Comparison of ENCODE assay signal across 1 cellular context in the genomic region with DNA sequence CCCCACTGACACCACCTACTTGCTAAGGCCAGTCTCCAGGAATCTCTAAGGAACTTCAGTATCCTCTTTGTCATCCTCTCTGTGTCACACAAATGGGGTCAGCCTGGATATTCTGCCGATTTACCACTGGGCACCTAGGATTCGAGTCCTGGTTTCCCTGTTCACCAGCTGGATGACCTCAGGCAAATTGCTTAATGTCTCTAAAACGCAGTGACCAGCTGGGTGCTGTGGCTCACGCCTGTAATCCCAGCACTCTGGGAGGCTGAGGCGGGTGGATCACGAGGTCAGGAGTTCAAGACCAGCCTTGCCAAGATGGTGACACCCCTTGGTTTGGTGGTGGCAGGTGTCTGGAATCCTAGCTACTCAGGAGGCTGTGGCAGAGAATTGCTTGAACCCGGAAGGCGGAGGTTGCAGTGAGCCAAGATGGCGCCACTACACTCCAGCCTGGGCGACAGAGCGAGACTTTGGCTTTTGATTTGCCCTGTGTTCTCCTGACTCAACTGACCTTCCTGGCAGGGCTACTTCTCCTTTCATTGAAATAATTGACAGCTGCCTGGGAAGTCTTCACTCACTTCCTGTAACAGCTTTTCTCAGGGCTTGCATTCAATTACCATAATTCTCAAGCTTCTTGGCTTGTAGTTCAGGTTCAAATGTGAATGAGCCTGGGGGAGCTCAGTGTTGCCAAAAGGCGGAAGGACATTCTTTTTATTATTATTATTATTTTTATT.
TF ChIP-seq lines count a peak whose summit lies in the region.

No MANE protein-coding gene starts in this region.

TF ChIP-seq in SK-N-SH treated with all-trans-retinoic acid at 6 μM for 48 hours, 23 proteins besides CTCF, POLR2A, EP300 and RAD21:
- TF ChIP-seq, protein P1, sequence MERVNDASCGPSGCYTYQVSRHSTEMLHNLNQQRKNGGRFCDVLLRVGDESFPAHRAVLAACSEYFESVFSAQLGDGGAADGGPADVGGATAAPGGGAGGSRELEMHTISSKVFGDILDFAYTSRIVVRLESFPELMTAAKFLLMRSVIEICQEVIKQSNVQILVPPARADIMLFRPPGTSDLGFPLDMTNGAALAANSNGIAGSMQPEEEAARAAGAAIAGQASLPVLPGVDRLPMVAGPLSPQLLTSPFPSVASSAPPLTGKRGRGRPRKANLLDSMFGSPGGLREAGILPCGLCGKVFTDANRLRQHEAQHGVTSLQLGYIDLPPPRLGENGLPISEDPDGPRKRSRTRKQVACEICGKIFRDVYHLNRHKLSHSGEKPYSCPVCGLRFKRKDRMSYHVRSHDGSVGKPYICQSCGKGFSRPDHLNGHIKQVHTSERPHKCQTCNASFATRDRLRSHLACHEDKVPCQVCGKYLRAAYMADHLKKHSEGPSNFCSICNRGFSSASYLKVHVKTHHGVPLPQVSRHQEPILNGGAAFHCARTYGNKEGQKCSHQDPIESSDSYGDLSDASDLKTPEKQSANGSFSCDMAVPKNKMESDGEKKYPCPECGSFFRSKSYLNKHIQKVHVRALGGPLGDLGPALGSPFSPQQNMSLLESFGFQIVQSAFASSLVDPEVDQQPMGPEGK (CRISPR knock-in tag; IDR thresholded peaks at IDR 0.05; ENCODE audit: borderline replicate concordance), result no peak
- TF ChIP-seq ZNF8 (CRISPR knock-in tag; IDR thresholded peaks at IDR 0.05), result no peak
- TF ChIP-seq CSRNP3 (CRISPR knock-in tag; IDR thresholded peaks at IDR 0.05), result no peak
- TF ChIP-seq ISL1 (CRISPR knock-in tag; IDR thresholded peaks at IDR 0.05), result no peak
- no peak for TF ChIP-seq TOX (CRISPR knock-in tag; IDR thresholded peaks at IDR 0.05; ENCODE audit: borderline replicate concordance)
- no peak for TF ChIP-seq OSR1 (CRISPR knock-in tag; IDR thresholded peaks at IDR 0.05)
- no peak for TF ChIP-seq BACH2 (CRISPR knock-in tag; IDR thresholded peaks at IDR 0.05; ENCODE audit: borderline replicate concordance)
- TF ChIP-seq, protein P2, sequence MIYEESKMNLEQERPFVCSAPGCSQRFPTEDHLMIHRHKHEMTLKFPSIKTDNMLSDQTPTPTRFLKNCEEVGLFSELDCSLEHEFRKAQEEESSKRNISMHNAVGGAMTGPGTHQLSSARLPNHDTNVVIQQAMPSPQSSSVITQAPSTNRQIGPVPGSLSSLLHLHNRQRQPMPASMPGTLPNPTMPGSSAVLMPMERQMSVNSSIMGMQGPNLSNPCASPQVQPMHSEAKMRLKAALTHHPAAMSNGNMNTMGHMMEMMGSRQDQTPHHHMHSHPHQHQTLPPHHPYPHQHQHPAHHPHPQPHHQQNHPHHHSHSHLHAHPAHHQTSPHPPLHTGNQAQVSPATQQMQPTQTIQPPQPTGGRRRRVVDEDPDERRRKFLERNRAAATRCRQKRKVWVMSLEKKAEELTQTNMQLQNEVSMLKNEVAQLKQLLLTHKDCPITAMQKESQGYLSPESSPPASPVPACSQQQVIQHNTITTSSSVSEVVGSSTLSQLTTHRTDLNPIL (CRISPR knock-in tag; IDR thresholded peaks at IDR 0.05; ENCODE audit: low read depth), result no peak
- TF ChIP-seq TSHZ2 (CRISPR knock-in tag; IDR thresholded peaks at IDR 0.05), result no peak
- TF ChIP-seq RARB (CRISPR knock-in tag; IDR thresholded peaks at IDR 0.05), result no peak
- TF ChIP-seq GLIS3 (CRISPR knock-in tag; IDR thresholded peaks at IDR 0.05), result no peak
- no peak for TF ChIP-seq TCF4 (CRISPR knock-in tag; IDR thresholded peaks at IDR 0.05; ENCODE audit: borderline replicate concordance)
- TF ChIP-seq, protein P3, sequence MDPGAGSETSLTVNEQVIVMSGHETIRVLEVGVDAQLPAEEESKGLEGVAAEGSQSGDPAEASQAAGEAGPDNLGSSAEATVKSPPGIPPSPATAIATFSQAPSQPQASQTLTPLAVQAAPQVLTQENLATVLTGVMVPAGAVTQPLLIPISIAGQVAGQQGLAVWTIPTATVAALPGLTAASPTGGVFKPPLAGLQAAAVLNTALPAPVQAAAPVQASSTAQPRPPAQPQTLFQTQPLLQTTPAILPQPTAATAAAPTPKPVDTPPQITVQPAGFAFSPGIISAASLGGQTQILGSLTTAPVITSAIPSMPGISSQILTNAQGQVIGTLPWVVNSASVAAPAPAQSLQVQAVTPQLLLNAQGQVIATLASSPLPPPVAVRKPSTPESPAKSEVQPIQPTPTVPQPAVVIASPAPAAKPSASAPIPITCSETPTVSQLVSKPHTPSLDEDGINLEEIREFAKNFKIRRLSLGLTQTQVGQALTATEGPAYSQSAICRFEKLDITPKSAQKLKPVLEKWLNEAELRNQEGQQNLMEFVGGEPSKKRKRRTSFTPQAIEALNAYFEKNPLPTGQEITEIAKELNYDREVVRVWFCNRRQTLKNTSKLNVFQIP (CRISPR knock-in tag; IDR thresholded peaks at IDR 0.05; ENCODE audit: borderline replicate concordance, low read depth), result no peak
- no peak for TF ChIP-seq ZNF565 (CRISPR knock-in tag; conservative IDR thresholded peaks at IDR 0.05; ENCODE audit: low read depth)
- TF ChIP-seq PPARA (CRISPR knock-in tag; IDR thresholded peaks at IDR 0.05; ENCODE audit: borderline replicate concordance), result no peak
- no peak for TF ChIP-seq ARNTL (CRISPR knock-in tag; IDR thresholded peaks at IDR 0.05; ENCODE audit: borderline replicate concordance, low read depth)
- TF ChIP-seq ZFP30 (CRISPR knock-in tag; IDR thresholded peaks at IDR 0.05), result no peak
